Comparison of ENCODE assay signal across 13 cellular contexts in the genomic region with DNA sequence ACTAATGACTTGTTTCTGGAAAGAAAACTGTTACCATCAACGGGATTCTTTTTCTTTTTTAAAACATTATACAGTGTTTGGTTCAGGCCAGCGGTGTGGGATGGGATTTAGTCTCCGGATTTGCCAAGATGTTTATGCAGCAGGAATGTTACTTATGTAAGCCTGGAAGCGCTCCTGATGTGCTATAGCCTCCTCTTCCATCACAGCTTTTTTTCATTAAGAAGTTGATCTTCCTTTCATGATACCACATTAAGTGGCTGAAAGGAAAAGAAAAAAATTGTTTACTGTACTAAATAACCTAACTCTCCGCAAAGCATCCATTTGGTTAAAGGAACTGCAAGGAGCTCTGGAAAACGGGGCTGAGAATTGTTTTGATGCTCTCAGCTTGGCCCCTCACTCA.
DNase-seq lines count a peak whose midpoint lies in the region; ATAC-seq and TF ChIP-seq lines count a peak whose summit lies in the region.
"Had no signal": no experiment of that assay in that cellular context is flagged by ENCODE, and none has a peak within 500 bp of the region (broad histone marks: within the 10 kb centered on the region; RNA-seq: fewer than 3 reads in every experiment).

No MANE protein-coding gene starts in this region.

- H4K20me1 ChIP-seq in fibroblast of lung (ENCODE audit: control insufficient read depth, extremely low read depth, insufficient read depth, low read length), result no peaks in the 10 kb centered on the region

- DNase-seq in GM03348 (ENCODE audit: low spot score) (peak; percentile 83), SJSA1 (ENCODE audit: low read depth in 1 of 2, low spot score in 2 of 2) (peak; percentile 42 to 75), fibroblast of lung (ENCODE audit: low read depth in 2 of 2) (peak; percentile 67 to 78), skeletal muscle cell (ENCODE audit: low read depth) (peak; percentile 24), Right ventricle myocardium inferior (ENCODE audit: missing footprints) (no peak)
- DNase-seq in activated T-cell treated with anti-CD3 and anti-CD28 coated beads, Interleukin-2, amount 50 U/mL, for 72 hours, result no peak
- no peak for DNase-seq in stimulated activated CD8-positive, alpha-beta memory T cell treated with anti-CD3 and anti-CD28 coated beads, Interleukin-4, amount 100 ng/mL, for 48 hours
- DNase-seq: immature natural killer cell; naive thymus-derived CD4-positive, alpha-beta T cell; NCI-H69; SHP77 had no signal

- H3K36me3 Mint-ChIP-seq in activated T-cell treated with anti-CD3 and anti-CD28 coated beads, Interleukin-2, amount 50 U/mL, for 72 hours (ENCODE audit: insufficient read depth in 2 of 2), result no peaks in the 10 kb centered on the region
- H3K36me3 Mint-ChIP-seq: IgD-negative memory B cell; immature natural killer cell; naive thymus-derived CD4-positive, alpha-beta T cell had no signal

- no peak overlapping the region for H3K9ac ChIP-seq in fibroblast of lung (ENCODE audit: insufficient read depth, low read length)

- no peak for ATAC-seq in activated T-cell treated with anti-CD3 and anti-CD28 coated beads, Interleukin-2, amount 50 U/mL, for 72 hours (replicated peaks in 1 of 2)
- ATAC-seq in HG03469 (IDR thresholded peaks at IDR 0.05; ENCODE audit: unreplicated experiment) (no peak), Right ventricle myocardium inferior (no peak)
- ATAC-seq: naive thymus-derived CD4-positive, alpha-beta T cell had no signal

- peaks cover 14% of the 10 kb centered on the region for H3K4me1 Mint-ChIP-seq in activated T-cell treated with anti-CD3 and anti-CD28 coated beads, Interleukin-2, amount 50 U/mL, for 72 hours (ENCODE audit: low read depth)
- H3K4me1 Mint-ChIP-seq: IgD-negative memory B cell, immature natural killer cell had no signal

- H3K79me2 ChIP-seq in fibroblast of lung (ENCODE audit: control insufficient read depth, insufficient read depth, low read length), result no peaks in the 10 kb centered on the region

- H3K9me3 Mint-ChIP-seq in activated T-cell treated with anti-CD3 and anti-CD28 coated beads, Interleukin-2, amount 50 U/mL, for 72 hours, result no peaks in the 10 kb centered on the region

- no peak overlapping the region for H3K4me3 ChIP-seq in SJSA1
- no peak overlapping the region for H3K4me3 ChIP-seq in fibroblast of lung (replicated peaks in 1 of 4; ENCODE audit: control extremely low read depth in 1 of 4, insufficient read depth in 1 of 4, low read depth in 3 of 4, low read length in 4 of 4)
- no peak overlapping the region for H3K4me3 ChIP-seq in skeletal muscle cell (ENCODE audit: low read depth, low read length)

- peaks cover 46% of the 10 kb centered on the region for H3K27me3 Mint-ChIP-seq in activated T-cell treated with anti-CD3 and anti-CD28 coated beads, Interleukin-2, amount 50 U/mL, for 72 hours (ENCODE audit: low read depth)

- peaks cover 17% of the 10 kb centered on the region for H3K4me1 ChIP-seq in SJSA1 (replicated peaks)
- H3K4me1 ChIP-seq in fibroblast of lung (ENCODE audit: control insufficient read depth, extremely low read depth, insufficient read depth, low read length), result peaks cover 3% of the 10 kb centered on the region

- TF ChIP-seq CTCF in fibroblast of lung (conservative IDR thresholded peaks at IDR 0.05 in 1 of 2, IDR thresholded peaks at IDR 0.05 in 1 of 2; ENCODE audit: low read depth in 1 of 2, low read length in 2 of 2), result no peak

- no peak overlapping the region for H2AFZ ChIP-seq in fibroblast of lung (ENCODE audit: low read length)

- H3K9me3 ChIP-seq in SJSA1 (replicated peaks), result no peaks in the 10 kb centered on the region
- no peaks in the 10 kb centered on the region for H3K9me3 ChIP-seq in fibroblast of lung (ENCODE audit: control insufficient read depth, insufficient read depth, low read depth, low read length)

- peak overlapping the region; percentile 73 for H3K4me2 ChIP-seq in fibroblast of lung (ENCODE audit: extremely low read depth, insufficient read depth, low read length)

- H3K27ac ChIP-seq in SJSA1, result peak overlapping the region; percentile 45
- no peak overlapping the region for H3K27ac ChIP-seq in fibroblast of lung (ENCODE audit: insufficient read depth, low read length)

- H3K27ac Mint-ChIP-seq in activated T-cell treated with anti-CD3 and anti-CD28 coated beads, Interleukin-2, amount 50 U/mL, for 72 hours, result no peak overlapping the region
- H3K27ac Mint-ChIP-seq: IgD-negative memory B cell; immature natural killer cell; naive thymus-derived CD4-positive, alpha-beta T cell had no signal

- H3K36me3 ChIP-seq in SJSA1 (no peaks in the 10 kb centered on the region), fibroblast of lung (ENCODE audit: control insufficient read depth, insufficient read depth, low read length) (no peaks in the 10 kb centered on the region)

- H3K4me3 Mint-ChIP-seq in activated T-cell treated with anti-CD3 and anti-CD28 coated beads, Interleukin-2, amount 50 U/mL, for 72 hours, result no peak overlapping the region
- H3K4me3 Mint-ChIP-seq: IgD-negative memory B cell; immature natural killer cell; naive thymus-derived CD4-positive, alpha-beta T cell had no signal

- intact Hi-C loops in Right ventricle myocardium inferior (cut with DNase I), result no loop called here

- H3K27me3 ChIP-seq in SJSA1 (replicated peaks), result no peaks in the 10 kb centered on the region
- H3K27me3 ChIP-seq in fibroblast of lung (ENCODE audit: control insufficient read depth, insufficient read depth, low read length), result no peaks in the 10 kb centered on the region

Comparison
In these comparisons a context has a peak if more than half of its experiments do, and no peak if none do; other contexts are left out.
1. DNase-seq: peak in GM03348 (single experiment), SJSA1 (2 of 2), fibroblast of lung (2 of 2) and skeletal muscle cell (single experiment); none in activated T-cell treated with anti-CD3 and anti-CD28 coated beads, Interleukin-2, amount 50 U/mL, for 72 hours (0 of 2), Right ventricle myocardium inferior (single experiment) and stimulated activated CD8-positive, alpha-beta memory T cell treated with anti-CD3 and anti-CD28 coated beads, Interleukin-4, amount 100 ng/mL, for 48 hours (single experiment).